Comparison of ENCODE assay signal across 31 cellular contexts in genomic region chr4:102772738-102773340, GRCh38.
"Had no signal": no experiment of that assay in that cellular context is flagged by ENCODE, and none has a peak within 500 bp of the region (broad histone marks: within the 10 kb centered on the region; RNA-seq: fewer than 3 reads in every experiment).

No MANE protein-coding gene starts in this region.

- H3K27me3 ChIP-seq: ascending aorta, breast epithelium, cardiac muscle cell, colonic mucosa, esophagus squamous epithelium, gastroesophageal sphincter had no signal

- H3K27ac ChIP-seq: ascending aorta, breast epithelium, cardiac muscle cell, colonic mucosa, epithelial cell of prostate, esophagus squamous epithelium, gastroesophageal sphincter had no signal

- FAIRE-seq: endometrium, endothelial cell of umbilical vein had no signal

- H3K4me3 Mint-ChIP-seq: activated CD4-positive, alpha-beta T cell treated with anti-CD3 and anti-CD28 coated beads for 36 hours; activated CD8-positive, alpha-beta T cell treated with anti-CD3 and anti-CD28 coated beads for 36 hours; activated naive CD4-positive, alpha-beta T cell treated with anti-CD3 and anti-CD28 coated beads, Interleukin-2, amount 10 ng/mL, durations not matched to agents 7 days and 5 days; activated naive CD8-positive, alpha-beta T cell treated with anti-CD3 and anti-CD28 coated beads, Interleukin-2, amount 10 ng/mL, durations not matched to agents 7 days and 5 days; activated T-cell treated with anti-CD3 and anti-CD28 coated beads, Interleukin-2, amount 50 U/mL, for 4 hours; brain; T-helper 17 cell had no signal

- H3K27me3 Mint-ChIP-seq: activated CD8-positive, alpha-beta T cell treated with anti-CD3 and anti-CD28 coated beads for 36 hours; T-helper 17 cell had no signal

- H3K9me3 ChIP-seq: ascending aorta, breast epithelium, colonic mucosa, esophagus squamous epithelium, gastroesophageal sphincter had no signal

- H3K36me3 ChIP-seq: ascending aorta, breast epithelium, cardiac muscle cell, colonic mucosa, esophagus squamous epithelium, gastroesophageal sphincter had no signal

- H3K36me3 Mint-ChIP-seq: activated naive CD4-positive, alpha-beta T cell treated with anti-CD3 and anti-CD28 coated beads, Interleukin-2, amount 50 U/mL, for 72 hours; activated naive CD8-positive, alpha-beta T cell treated with anti-CD3 and anti-CD28 coated beads, Interleukin-2, amount 10 ng/mL, durations not matched to agents 7 days and 5 days; brain had no signal

- ATAC-seq: activated CD4-positive, alpha-beta T cell treated with anti-CD3 and anti-CD28 coated beads for 36 hours; activated CD8-positive, alpha-beta T cell treated with anti-CD3 and anti-CD28 coated beads for 36 hours; activated naive CD4-positive, alpha-beta T cell treated with anti-CD3 and anti-CD28 coated beads, Interleukin-2, amount 50 U/mL, for 72 hours; activated T-cell treated with anti-CD3 and anti-CD28 coated beads, Interleukin-2, amount 50 U/mL, for 4 hours; gastroesophageal sphincter; T-helper 17 cell had no signal

- DNase-seq: activated CD4-positive, alpha-beta T cell treated with anti-CD3 and anti-CD28 coated beads for 36 hours; activated CD4-positive, alpha-beta T cell treated with anti-CD3 and anti-CD28 coated beads, Interleukin-2, amount 50 U/mL, for 1 hour; activated CD4-positive, alpha-beta T cell treated with anti-CD3 and anti-CD28 coated beads, Interleukin-2, amount 50 U/mL, for 48 hours; activated CD4-positive, CD25-positive, alpha-beta regulatory T cell; activated CD4-positive, CD25-positive, alpha-beta regulatory T cell treated with anti-CD3 and anti-CD28 coated beads, Interleukin-2, amount 50 U/mL, for 72 hours; activated CD8-positive, alpha-beta memory T cell treated with anti-CD3 and anti-CD28 coated beads for 24 hours; activated CD8-positive, alpha-beta T cell treated with anti-CD3 and anti-CD28 coated beads for 36 hours; activated effector memory CD4-positive, alpha-beta T cell treated with anti-CD3 and anti-CD28 coated beads, Interleukin-2, amount 50 U/mL, for 16 hours; activated naive CD4-positive, alpha-beta T cell; activated naive CD4-positive, alpha-beta T cell treated with anti-CD3 and anti-CD28 coated beads, Interleukin-2, amount 10 ng/mL, durations not matched to agents 7 days and 5 days; activated naive CD8-positive, alpha-beta T cell treated with anti-CD3 and anti-CD28 coated beads, Interleukin-2, amount 10 ng/mL, durations not matched to agents 7 days and 5 days; activated T-cell treated with anti-CD3 and anti-CD28 coated beads, Interleukin-2, amount 50 U/mL, for 4 hours; central memory CD4-positive, alpha-beta T cell; cerebellar nuclear complex; colonic mucosa; effector CD8-positive, alpha-beta T cell; esophagus squamous epithelium; foreskin melanocyte; head of caudate nucleus; T-helper 1 cell; T-helper 17 cell had no signal

- H3K4me1 ChIP-seq: ascending aorta, breast epithelium, colonic mucosa, esophagus squamous epithelium, gastroesophageal sphincter had no signal

- H3K27ac Mint-ChIP-seq: activated CD4-positive, alpha-beta T cell treated with anti-CD3 and anti-CD28 coated beads for 36 hours; activated CD8-positive, alpha-beta T cell treated with anti-CD3 and anti-CD28 coated beads for 36 hours; activated naive CD4-positive, alpha-beta T cell treated with anti-CD3 and anti-CD28 coated beads, Interleukin-2, amount 10 ng/mL, durations not matched to agents 7 days and 5 days; activated naive CD4-positive, alpha-beta T cell treated with anti-CD3 and anti-CD28 coated beads, Interleukin-2, amount 50 U/mL, for 72 hours; activated naive CD8-positive, alpha-beta T cell treated with anti-CD3 and anti-CD28 coated beads, Interleukin-2, amount 10 ng/mL, durations not matched to agents 7 days and 5 days; activated T-helper 2 cell treated with anti-CD3 and anti-CD28 coated beads, Interferon-gamma antibody, Interleukin-2, Interleukin-4, amounts not matched to agents 10 μg/mL and 5 μg/mL and 100 μg/mL, durations not matched to agents 14 hours and 24 hours and 36 hours; brain; T-helper 17 cell had no signal

- H3K4me1 Mint-ChIP-seq: activated CD4-positive, alpha-beta T cell treated with anti-CD3 and anti-CD28 coated beads for 36 hours; activated naive CD4-positive, alpha-beta T cell treated with anti-CD3 and anti-CD28 coated beads, Interleukin-2, amount 10 ng/mL, durations not matched to agents 7 days and 5 days; activated naive CD8-positive, alpha-beta T cell treated with anti-CD3 and anti-CD28 coated beads, Interleukin-2, amount 10 ng/mL, durations not matched to agents 7 days and 5 days; brain; T-helper 17 cell had no signal

- H3K9me3 Mint-ChIP-seq: activated CD8-positive, alpha-beta T cell treated with anti-CD3 and anti-CD28 coated beads for 36 hours; activated naive CD4-positive, alpha-beta T cell treated with anti-CD3 and anti-CD28 coated beads, Interleukin-2, amount 10 ng/mL, durations not matched to agents 7 days and 5 days; activated naive CD4-positive, alpha-beta T cell treated with anti-CD3 and anti-CD28 coated beads, Interleukin-2, amount 50 U/mL, for 72 hours; activated naive CD8-positive, alpha-beta T cell treated with anti-CD3 and anti-CD28 coated beads, Interleukin-2, amount 10 ng/mL, durations not matched to agents 7 days and 5 days; activated T-cell treated with anti-CD3 and anti-CD28 coated beads, Interleukin-2, amount 50 U/mL, for 4 hours; activated T-helper 2 cell treated with anti-CD3 and anti-CD28 coated beads, Interferon-gamma antibody, Interleukin-2, Interleukin-4, amounts not matched to agents 10 μg/mL and 5 μg/mL and 100 μg/mL, durations not matched to agents 14 hours and 24 hours and 36 hours; brain had no signal

- H3K4me3 ChIP-seq: ascending aorta, breast epithelium, cardiac muscle cell, colonic mucosa, esophagus squamous epithelium, gastroesophageal sphincter had no signal
